In the genomic region with DNA sequence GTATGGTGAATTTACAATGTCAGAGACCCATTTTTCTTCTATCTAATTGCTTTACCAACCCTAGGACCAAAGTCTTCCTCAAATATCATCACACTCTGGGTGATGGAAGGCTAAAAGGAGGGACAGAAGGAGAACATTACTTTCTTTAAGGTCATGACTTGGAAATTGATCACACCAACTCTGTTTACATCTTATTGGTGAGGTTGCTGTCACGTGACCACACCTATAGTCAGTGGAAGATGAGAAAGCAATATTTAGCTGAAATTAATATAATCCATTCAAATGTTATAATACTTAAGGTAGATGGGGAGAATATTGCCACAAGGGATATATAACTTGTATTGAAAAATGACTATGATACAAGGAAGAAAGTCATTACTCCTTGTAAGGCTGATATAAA, we compare ENCODE assay signal across 30 cellular contexts.
"Had no signal": no experiment of that assay in that cellular context is flagged by ENCODE, and none has a peak within 500 bp of the region (broad histone marks: within the 10 kb centered on the region; RNA-seq: fewer than 3 reads in every experiment).

No MANE protein-coding gene starts in this region.

- H3K4me3 ChIP-seq: neural progenitor cell, ovary, psoas muscle, skin epidermis, smooth muscle cell, spleen, stomach, thoracic aorta, thyroid gland, tibial nerve, upper lobe of left lung, vagina had no signal

- H3K27me3 Mint-ChIP-seq: stimulated activated naive B cell treated with anti-CD40 and anti-IgM and Interleukin-4, amounts not matched to agents 10 μg/mL and 1 μg/mL and 100 μg/mL, for 72 hours; stimulated activated naive CD8-positive, alpha-beta T cell treated with anti-CD3 and anti-CD28 coated beads, Interleukin-15, Interleukin-2, amounts not matched to agents 100 ng/mL and 50 ng/mL, for 24 hours had no signal

- H2AFZ ChIP-seq: neural progenitor cell, parathyroid adenoma had no signal

- DNase-seq: natural killer cell; occipital lobe; ovary; posterior cingulate gyrus; psoas muscle; right cardiac atrium; spleen; stimulated activated CD4-positive, alpha-beta T cell treated with anti-CD3 and anti-CD28 coated beads, Interleukin-12 subunit alpha, Interleukin-12 subunit beta, amount 100 ng/mL, for 4 hours; stimulated activated CD4-positive, alpha-beta T cell treated with anti-CD3 and anti-CD28 coated beads, Interleukin-1b, Interleukin-23, amount 100 ng/mL, for 48 hours; stimulated activated CD4-positive, alpha-beta T cell treated with anti-CD3 and anti-CD28 coated beads, Interleukin-2, amount 100 ng/mL, for 48 hours; stimulated activated CD4-positive, alpha-beta T cell treated with anti-CD3 and anti-CD28 coated beads, Interleukin-4, amount 100 ng/mL, for 24 hours; stimulated activated naive B cell treated with anti-CD40 and anti-IgM and Interleukin-4, amounts not matched to agents 10 μg/mL and 1 μg/mL and 100 μg/mL, for 72 hours; stimulated activated naive CD4-positive, alpha-beta T cell treated with Interleukin-2 at 50 U/mL for 16 hours; stomach; thyroid gland; trophoblast cell; upper lobe of left lung had no signal

- H3K27me3 ChIP-seq: neural progenitor cell, spleen, stomach, thyroid gland, tibial nerve, upper lobe of left lung, vagina had no signal

- H3K36me3 ChIP-seq: neural progenitor cell, ovary, spleen, stomach, thoracic aorta, thyroid gland, tibial nerve, upper lobe of left lung, vagina had no signal

- H3K9me3 Mint-ChIP-seq: neural progenitor cell; stimulated activated effector memory CD8-positive, alpha-beta T cell treated with anti-CD3 and anti-CD28 coated beads, Interleukin-12 subunit alpha, Interleukin-12 subunit beta, amount 100 ng/mL, for 72 hours had no signal

- H3K4me3 Mint-ChIP-seq: natural killer cell; nephron; neural progenitor cell; stimulated activated effector memory CD8-positive, alpha-beta T cell treated with anti-CD3 and anti-CD28 coated beads, Interleukin-12 subunit alpha, Interleukin-12 subunit beta, amount 100 ng/mL, for 72 hours; stimulated activated naive B cell treated with anti-CD40 and anti-IgM and Interleukin-4, amounts not matched to agents 10 μg/mL and 1 μg/mL and 100 μg/mL, for 72 hours; stimulated activated naive CD8-positive, alpha-beta T cell treated with anti-CD3 and anti-CD28 coated beads, Interleukin-15, Interleukin-2, amounts not matched to agents 100 ng/mL and 50 ng/mL, for 24 hours had no signal

- H3K27ac Mint-ChIP-seq: natural killer cell; nephron; neural progenitor cell; progenitor cell of endocrine pancreas; stimulated activated effector memory CD8-positive, alpha-beta T cell treated with anti-CD3 and anti-CD28 coated beads, Interleukin-12 subunit alpha, Interleukin-12 subunit beta, amount 100 ng/mL, for 72 hours; stimulated activated naive B cell treated with anti-CD40 and anti-IgM and Interleukin-4, amounts not matched to agents 10 μg/mL and 1 μg/mL and 100 μg/mL, for 72 hours; stimulated activated naive CD8-positive, alpha-beta T cell treated with anti-CD3 and anti-CD28 coated beads, Interleukin-15, Interleukin-2, amounts not matched to agents 100 ng/mL and 50 ng/mL, for 24 hours had no signal

- H3K4me1 ChIP-seq: parathyroid adenoma, psoas muscle, spleen, stomach, thyroid gland, tibial nerve, upper lobe of left lung, vagina had no signal

- H3K27ac ChIP-seq: neural progenitor cell, ovary, parathyroid adenoma, psoas muscle, skin epidermis, spleen, stomach, thoracic aorta, thyroid gland, tibial nerve, upper lobe of left lung, vagina had no signal

- H3K4me2 ChIP-seq: neural progenitor cell, smooth muscle cell had no signal

- H3K79me2 ChIP-seq: parathyroid adenoma had no signal

- ATAC-seq: natural killer cell; psoas muscle; right cardiac atrium; sciatic nerve; stimulated activated effector memory CD8-positive, alpha-beta T cell treated with anti-CD3 and anti-CD28 coated beads, Interleukin-12 subunit alpha, Interleukin-12 subunit beta, amount 100 ng/mL, for 72 hours; stimulated activated naive B cell treated with anti-CD40 and anti-IgM and Interleukin-4, amounts not matched to agents 10 μg/mL and 1 μg/mL and 100 μg/mL, for 72 hours had no signal

- H3K36me3 Mint-ChIP-seq: natural killer cell; neural progenitor cell; stimulated activated effector memory CD8-positive, alpha-beta T cell treated with anti-CD3 and anti-CD28 coated beads, Interleukin-12 subunit alpha, Interleukin-12 subunit beta, amount 100 ng/mL, for 72 hours; stimulated activated naive B cell treated with anti-CD40 and anti-IgM and Interleukin-4, amounts not matched to agents 10 μg/mL and 1 μg/mL and 100 μg/mL, for 72 hours had no signal

- H3K4me1 Mint-ChIP-seq: natural killer cell; neural progenitor cell; stimulated activated effector memory CD8-positive, alpha-beta T cell treated with anti-CD3 and anti-CD28 coated beads, Interleukin-12 subunit alpha, Interleukin-12 subunit beta, amount 100 ng/mL, for 72 hours; stimulated activated naive B cell treated with anti-CD40 and anti-IgM and Interleukin-4, amounts not matched to agents 10 μg/mL and 1 μg/mL and 100 μg/mL, for 72 hours had no signal

- H3K9me3 ChIP-seq: ovary, psoas muscle, stomach, thoracic aorta, thyroid gland, tibial nerve, upper lobe of left lung, vagina had no signal

- H3K9ac ChIP-seq: neural progenitor cell, parathyroid adenoma had no signal

- FAIRE-seq: urothelium cell line had no signal
